14 cellular contexts compared by ENCODE assay signal in the genomic region with DNA sequence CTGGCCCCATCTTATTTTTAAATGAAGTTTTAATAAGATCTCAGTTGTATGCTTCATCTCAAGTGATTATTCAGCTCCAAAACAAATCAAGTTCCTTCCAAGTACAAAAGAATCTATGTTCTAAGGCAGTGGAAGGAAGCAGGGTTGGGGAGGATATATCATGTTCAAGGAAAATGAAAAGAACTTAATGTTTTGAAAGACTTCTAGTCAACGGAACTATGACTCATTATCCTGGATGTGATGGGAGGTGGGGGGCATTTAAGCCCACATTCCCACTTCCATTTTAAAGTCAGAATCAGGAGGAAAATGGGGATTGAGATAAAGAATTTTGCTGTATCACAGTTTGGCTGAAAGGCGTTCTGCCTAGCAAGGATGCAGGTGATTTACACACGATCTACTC.
"Had no signal": no experiment of that assay in that cellular context is flagged by ENCODE, and none has a peak within 500 bp of the region (broad histone marks: within the 10 kb centered on the region; RNA-seq: fewer than 3 reads in every experiment).

No MANE protein-coding gene starts in this region.

- H3K27me3 Mint-ChIP-seq: effector memory CD8-positive, alpha-beta T cell had no signal

- ATAC-seq: effector memory CD8-positive, alpha-beta T cell; foreskin keratinocyte; gastrocnemius medialis; heart right ventricle; left cardiac atrium; left lung; left ventricle myocardium superior; lower lobe of right lung had no signal

- H3K4me3 Mint-ChIP-seq: effector memory CD8-positive, alpha-beta T cell; endodermal cell had no signal

- H3K4me1 Mint-ChIP-seq: endodermal cell had no signal

- DNase-seq: effector CD8-positive, alpha-beta T cell; effector memory CD8-positive, alpha-beta T cell; endodermal cell; foreskin keratinocyte; gastrocnemius medialis; glutamatergic neuron; heart right ventricle; hippocampal formation; left cardiac atrium; left lung; left ventricle myocardium superior; lower lobe of right lung; mesenchymal stem cell; midbrain had no signal

- H3K27ac Mint-ChIP-seq: effector memory CD8-positive, alpha-beta T cell; endodermal cell had no signal
